ENCODE assay signal across 22 cellular contexts in genomic region chr6:39876826-39877225, GRCh38.
"Had no signal": no experiment of that assay in that cellular context is flagged by ENCODE, and none has a peak within 500 bp of the region (broad histone marks: within the 10 kb centered on the region; RNA-seq: fewer than 3 reads in every experiment).

No MANE protein-coding gene starts in this region.

- H3K4me3 ChIP-seq: gastrocnemius medialis, lung, spleen, testis, upper lobe of right lung, vagina had no signal

- H3K27me3 Mint-ChIP-seq: stimulated activated memory B cell treated with anti-CD40 and anti-IgM and Interleukin-4, amounts not matched to agents 10 μg/mL and 1 μg/mL and 100 μg/mL, for 72 hours; stimulated activated naive CD8-positive, alpha-beta T cell treated with anti-CD3 and anti-CD28 coated beads, Interleukin-15, Interleukin-2, amounts not matched to agents 100 ng/mL and 50 ng/mL, for 24 hours had no signal

- H3K36me3 Mint-ChIP-seq: naive B cell; stimulated activated memory B cell treated with anti-CD40 and anti-IgM and Interleukin-4, amounts not matched to agents 10 μg/mL and 1 μg/mL and 100 μg/mL, for 72 hours had no signal

- H3K4me1 Mint-ChIP-seq: naive B cell; stimulated activated memory B cell treated with anti-CD40 and anti-IgM and Interleukin-4, amounts not matched to agents 10 μg/mL and 1 μg/mL and 100 μg/mL, for 72 hours had no signal

- ATAC-seq: esophagus mucosa; gastrocnemius medialis; left lobe of liver; sciatic nerve; stimulated activated memory B cell treated with anti-CD40 and anti-IgM and Interleukin-4, amounts not matched to agents 10 μg/mL and 1 μg/mL and 100 μg/mL, for 72 hours; upper lobe of right lung had no signal

- H3K27ac Mint-ChIP-seq: naive B cell; nephron; stimulated activated memory B cell treated with anti-CD40 and anti-IgM and Interleukin-4, amounts not matched to agents 10 μg/mL and 1 μg/mL and 100 μg/mL, for 72 hours; stimulated activated naive CD8-positive, alpha-beta T cell treated with anti-CD3 and anti-CD28 coated beads, Interleukin-15, Interleukin-2, amounts not matched to agents 100 ng/mL and 50 ng/mL, for 24 hours had no signal

- DNase-seq: cortex of kidney; effector memory CD4-positive, alpha-beta T cell; gastrocnemius medialis; glutamatergic neuron; islet precursor cell; mesendoderm; naive B cell; occipital lobe; spleen; stimulated activated CD4-positive, alpha-beta T cell treated with anti-CD3 and anti-CD28 coated beads, Interleukin-15, amount 100 ng/mL, for 24 hours; stimulated activated CD4-positive, alpha-beta T cell treated with anti-CD3 and anti-CD28 coated beads, Interleukin-1b, Interleukin-23, amount 100 ng/mL, for 48 hours; stimulated activated CD4-positive, alpha-beta T cell treated with anti-CD3 and anti-CD28 coated beads, Interleukin-4, amount 100 ng/mL, for 24 hours; testis; upper lobe of right lung had no signal

- H3K27ac ChIP-seq: gastrocnemius medialis, testis, upper lobe of right lung, vagina had no signal

- H3K4me3 Mint-ChIP-seq: nephron; stimulated activated memory B cell treated with anti-CD40 and anti-IgM and Interleukin-4, amounts not matched to agents 10 μg/mL and 1 μg/mL and 100 μg/mL, for 72 hours; stimulated activated naive CD8-positive, alpha-beta T cell treated with anti-CD3 and anti-CD28 coated beads, Interleukin-15, Interleukin-2, amounts not matched to agents 100 ng/mL and 50 ng/mL, for 24 hours had no signal

- H3K9me3 ChIP-seq: gastrocnemius medialis, spleen, testis, upper lobe of right lung, vagina had no signal

- H3K27me3 ChIP-seq: gastrocnemius medialis, spleen, testis, upper lobe of right lung, vagina had no signal
